ENCODE assay signal across 1 cellular context in the genomic region with DNA sequence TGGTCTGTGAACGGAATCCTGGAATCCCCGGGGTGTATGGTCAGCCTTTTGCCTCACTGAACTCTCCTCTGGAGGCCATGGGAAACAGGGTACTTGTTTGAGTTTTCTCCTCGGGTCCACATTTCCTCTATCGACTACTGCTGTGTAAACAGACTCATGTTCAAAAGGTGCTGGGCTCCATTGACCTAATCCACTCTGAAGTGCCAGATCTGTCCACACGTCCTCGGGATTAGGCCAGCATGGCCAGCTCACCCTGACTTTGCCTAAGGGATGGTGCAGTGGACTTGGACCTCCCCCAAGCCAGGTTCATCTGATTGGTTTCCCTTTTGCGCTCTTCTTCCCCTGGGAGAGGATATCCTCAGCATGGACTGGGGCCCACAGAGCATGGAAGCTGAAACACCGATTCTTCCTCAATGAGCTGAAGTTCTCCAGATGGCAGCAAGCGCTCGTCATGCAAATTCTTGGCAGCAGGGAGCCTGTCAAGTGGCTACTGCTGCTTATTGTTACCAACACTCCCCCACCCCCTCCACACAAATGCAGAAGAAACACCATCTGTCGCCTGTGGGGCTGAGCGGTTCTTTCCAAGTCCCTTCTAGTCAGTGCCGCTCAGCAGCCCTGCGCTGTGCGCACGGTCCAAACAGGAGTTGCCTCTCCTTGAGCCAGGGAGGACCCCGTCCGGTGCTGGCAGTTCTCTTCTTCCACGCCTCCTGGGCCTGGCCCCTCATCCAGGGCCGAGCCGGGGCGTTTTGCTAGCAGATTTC.
TF ChIP-seq lines count a peak whose summit lies in the region.

No MANE protein-coding gene starts in this region.

TF ChIP-seq in HepG2, 621 proteins besides CTCF, POLR2A, EP300 and RAD21 (continued from another document):
- TF ChIP-seq ZNF563 (CRISPR knock-in tag; IDR thresholded peaks at IDR 0.05) = peak; percentile 50; the same call in 1 of the 2 replicates
- TF ChIP-seq, protein P1, sequence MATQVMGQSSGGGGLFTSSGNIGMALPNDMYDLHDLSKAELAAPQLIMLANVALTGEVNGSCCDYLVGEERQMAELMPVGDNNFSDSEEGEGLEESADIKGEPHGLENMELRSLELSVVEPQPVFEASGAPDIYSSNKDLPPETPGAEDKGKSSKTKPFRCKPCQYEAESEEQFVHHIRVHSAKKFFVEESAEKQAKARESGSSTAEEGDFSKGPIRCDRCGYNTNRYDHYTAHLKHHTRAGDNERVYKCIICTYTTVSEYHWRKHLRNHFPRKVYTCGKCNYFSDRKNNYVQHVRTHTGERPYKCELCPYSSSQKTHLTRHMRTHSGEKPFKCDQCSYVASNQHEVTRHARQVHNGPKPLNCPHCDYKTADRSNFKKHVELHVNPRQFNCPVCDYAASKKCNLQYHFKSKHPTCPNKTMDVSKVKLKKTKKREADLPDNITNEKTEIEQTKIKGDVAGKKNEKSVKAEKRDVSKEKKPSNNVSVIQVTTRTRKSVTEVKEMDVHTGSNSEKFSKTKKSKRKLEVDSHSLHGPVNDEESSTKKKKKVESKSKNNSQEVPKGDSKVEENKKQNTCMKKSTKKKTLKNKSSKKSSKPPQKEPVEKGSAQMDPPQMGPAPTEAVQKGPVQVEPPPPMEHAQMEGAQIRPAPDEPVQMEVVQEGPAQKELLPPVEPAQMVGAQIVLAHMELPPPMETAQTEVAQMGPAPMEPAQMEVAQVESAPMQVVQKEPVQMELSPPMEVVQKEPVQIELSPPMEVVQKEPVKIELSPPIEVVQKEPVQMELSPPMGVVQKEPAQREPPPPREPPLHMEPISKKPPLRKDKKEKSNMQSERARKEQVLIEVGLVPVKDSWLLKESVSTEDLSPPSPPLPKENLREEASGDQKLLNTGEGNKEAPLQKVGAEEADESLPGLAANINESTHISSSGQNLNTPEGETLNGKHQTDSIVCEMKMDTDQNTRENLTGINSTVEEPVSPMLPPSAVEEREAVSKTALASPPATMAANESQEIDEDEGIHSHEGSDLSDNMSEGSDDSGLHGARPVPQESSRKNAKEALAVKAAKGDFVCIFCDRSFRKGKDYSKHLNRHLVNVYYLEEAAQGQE (IDR thresholded peaks at IDR 0.05; ENCODE audit: borderline replicate concordance in 1 of 2, low read depth in 1 of 2, low read length in 2 of 2) = peak in 1 of 2 experiments; percentile 47; a peak in 1 of 4 replicates
- TF ChIP-seq, protein P2, sequence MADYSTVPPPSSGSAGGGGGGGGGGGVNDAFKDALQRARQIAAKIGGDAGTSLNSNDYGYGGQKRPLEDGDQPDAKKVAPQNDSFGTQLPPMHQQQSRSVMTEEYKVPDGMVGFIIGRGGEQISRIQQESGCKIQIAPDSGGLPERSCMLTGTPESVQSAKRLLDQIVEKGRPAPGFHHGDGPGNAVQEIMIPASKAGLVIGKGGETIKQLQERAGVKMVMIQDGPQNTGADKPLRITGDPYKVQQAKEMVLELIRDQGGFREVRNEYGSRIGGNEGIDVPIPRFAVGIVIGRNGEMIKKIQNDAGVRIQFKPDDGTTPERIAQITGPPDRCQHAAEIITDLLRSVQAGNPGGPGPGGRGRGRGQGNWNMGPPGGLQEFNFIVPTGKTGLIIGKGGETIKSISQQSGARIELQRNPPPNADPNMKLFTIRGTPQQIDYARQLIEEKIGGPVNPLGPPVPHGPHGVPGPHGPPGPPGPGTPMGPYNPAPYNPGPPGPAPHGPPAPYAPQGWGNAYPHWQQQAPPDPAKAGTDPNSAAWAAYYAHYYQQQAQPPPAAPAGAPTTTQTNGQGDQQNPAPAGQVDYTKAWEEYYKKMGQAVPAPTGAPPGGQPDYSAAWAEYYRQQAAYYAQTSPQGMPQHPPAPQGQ (CRISPR knock-in tag; IDR thresholded peaks at IDR 0.05; ENCODE audit: borderline replicate concordance) = no peak
- TF ChIP-seq, protein P3, sequence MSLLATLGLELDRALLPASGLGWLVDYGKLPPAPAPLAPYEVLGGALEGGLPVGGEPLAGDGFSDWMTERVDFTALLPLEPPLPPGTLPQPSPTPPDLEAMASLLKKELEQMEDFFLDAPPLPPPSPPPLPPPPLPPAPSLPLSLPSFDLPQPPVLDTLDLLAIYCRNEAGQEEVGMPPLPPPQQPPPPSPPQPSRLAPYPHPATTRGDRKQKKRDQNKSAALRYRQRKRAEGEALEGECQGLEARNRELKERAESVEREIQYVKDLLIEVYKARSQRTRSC (CRISPR knock-in tag; IDR thresholded peaks at IDR 0.05; ENCODE audit: low read depth) = no peak
- TF ChIP-seq, protein P4, sequence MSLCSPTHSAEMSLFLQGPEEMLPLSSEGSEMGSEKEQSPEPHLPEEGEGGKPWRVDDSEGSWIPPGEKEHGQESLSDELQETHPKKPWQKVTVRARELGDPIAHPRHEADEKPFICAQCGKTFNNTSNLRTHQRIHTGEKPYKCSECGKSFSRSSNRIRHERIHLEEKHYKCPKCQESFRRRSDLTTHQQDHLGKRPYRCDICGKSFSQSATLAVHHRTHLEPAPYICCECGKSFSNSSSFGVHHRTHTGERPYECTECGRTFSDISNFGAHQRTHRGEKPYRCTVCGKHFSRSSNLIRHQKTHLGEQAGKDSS (CRISPR knock-in tag; IDR thresholded peaks at IDR 0.05; ENCODE audit: borderline replicate concordance, low read depth) = peak; percentile 50; the same call in 1 of the 2 replicates
- TF ChIP-seq KMT2B (CRISPR knock-in tag; IDR thresholded peaks at IDR 0.05) = peak; percentile 29; the same call in 1 of the 2 replicates
- peak; percentile 91 for TF ChIP-seq ONECUT2 (CRISPR knock-in tag; IDR thresholded peaks at IDR 0.05)
- TF ChIP-seq, protein P5, sequence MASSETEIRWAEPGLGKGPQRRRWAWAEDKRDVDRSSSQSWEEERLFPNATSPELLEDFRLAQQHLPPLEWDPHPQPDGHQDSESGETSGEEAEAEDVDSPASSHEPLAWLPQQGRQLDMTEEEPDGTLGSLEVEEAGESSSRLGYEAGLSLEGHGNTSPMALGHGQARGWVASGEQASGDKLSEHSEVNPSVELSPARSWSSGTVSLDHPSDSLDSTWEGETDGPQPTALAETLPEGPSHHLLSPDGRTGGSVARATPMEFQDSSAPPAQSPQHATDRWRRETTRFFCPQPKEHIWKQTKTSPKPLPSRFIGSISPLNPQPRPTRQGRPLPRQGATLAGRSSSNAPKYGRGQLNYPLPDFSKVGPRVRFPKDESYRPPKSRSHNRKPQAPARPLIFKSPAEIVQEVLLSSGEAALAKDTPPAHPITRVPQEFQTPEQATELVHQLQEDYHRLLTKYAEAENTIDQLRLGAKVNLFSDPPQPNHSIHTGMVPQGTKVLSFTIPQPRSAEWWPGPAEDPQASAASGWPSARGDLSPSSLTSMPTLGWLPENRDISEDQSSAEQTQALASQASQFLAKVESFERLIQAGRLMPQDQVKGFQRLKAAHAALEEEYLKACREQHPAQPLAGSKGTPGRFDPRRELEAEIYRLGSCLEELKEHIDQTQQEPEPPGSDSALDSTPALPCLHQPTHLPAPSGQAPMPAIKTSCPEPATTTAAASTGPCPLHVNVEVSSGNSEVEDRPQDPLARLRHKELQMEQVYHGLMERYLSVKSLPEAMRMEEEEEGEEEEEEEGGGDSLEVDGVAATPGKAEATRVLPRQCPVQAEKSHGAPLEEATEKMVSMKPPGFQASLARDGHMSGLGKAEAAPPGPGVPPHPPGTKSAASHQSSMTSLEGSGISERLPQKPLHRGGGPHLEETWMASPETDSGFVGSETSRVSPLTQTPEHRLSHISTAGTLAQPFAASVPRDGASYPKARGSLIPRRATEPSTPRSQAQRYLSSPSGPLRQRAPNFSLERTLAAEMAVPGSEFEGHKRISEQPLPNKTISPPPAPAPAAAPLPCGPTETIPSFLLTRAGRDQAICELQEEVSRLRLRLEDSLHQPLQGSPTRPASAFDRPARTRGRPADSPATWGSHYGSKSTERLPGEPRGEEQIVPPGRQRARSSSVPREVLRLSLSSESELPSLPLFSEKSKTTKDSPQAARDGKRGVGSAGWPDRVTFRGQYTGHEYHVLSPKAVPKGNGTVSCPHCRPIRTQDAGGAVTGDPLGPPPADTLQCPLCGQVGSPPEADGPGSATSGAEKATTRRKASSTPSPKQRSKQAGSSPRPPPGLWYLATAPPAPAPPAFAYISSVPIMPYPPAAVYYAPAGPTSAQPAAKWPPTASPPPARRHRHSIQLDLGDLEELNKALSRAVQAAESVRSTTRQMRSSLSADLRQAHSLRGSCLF (CRISPR knock-in tag; IDR thresholded peaks at IDR 0.05; ENCODE audit: borderline replicate concordance) = no peak
- no peak for TF ChIP-seq PTBP1 (IDR thresholded peaks at IDR 0.05; ENCODE audit: low read depth, low read length, poor library complexity, severe bottlenecking)
